In genomic region chr2:143034292-143035074, GRCh38 we compare ENCODE assay signal across 8 cellular contexts.
DNase-seq lines count a peak whose midpoint lies in the region; ATAC-seq, FAIRE-seq and TF ChIP-seq lines count a peak whose summit lies in the region.

No MANE protein-coding gene starts in this region.

- no peak overlapping the region for H4K8ac ChIP-seq in H1 (ENCODE audit: extremely low read depth, insufficient read depth, low read length)

- H3K4me3 Mint-ChIP-seq in stimulated activated naive CD8-positive, alpha-beta T cell treated with anti-CD3 and anti-CD28 coated beads, Interleukin-15, amount 100 ng/mL, for 72 hours: no peak overlapping the region

- H2AFZ ChIP-seq in H1 (ENCODE audit: low read length): no peak overlapping the region

- H3K27ac Mint-ChIP-seq in stimulated activated naive CD8-positive, alpha-beta T cell treated with anti-CD3 and anti-CD28 coated beads, Interleukin-15, amount 100 ng/mL, for 72 hours: no peak overlapping the region

- peak; percentile 75 for DNase-seq in DMS 273 treated with DMSO at 0.1 percent for 48 hours (lab: John Stamatoyannopoulos, UW)
- peak; percentile 69 for DNase-seq in NCI-H69 (lab: John Stamatoyannopoulos, UW)
- DNase-seq in activated CD4-positive, alpha-beta T cell treated with anti-CD3 and anti-CD28 coated beads for 4 hours: peak; percentile 43 to 60
- no peak for DNase-seq in H1 (ENCODE audit: low read depth in 1 of 2, low spot score in 2 of 2)
- DNase-seq in mucosa of gallbladder (ENCODE audit: low spot score): peak; percentile 80
- DNase-seq in stimulated activated naive CD8-positive, alpha-beta T cell treated with anti-CD3 and anti-CD28 coated beads, Interleukin-15, amount 100 ng/mL, for 72 hours: peak; percentile 50 to 52

- ATAC-seq in GM21360 (IDR thresholded peaks at IDR 0.05; ENCODE audit: unreplicated experiment) (peak; percentile 96), HG03571 (IDR thresholded peaks at IDR 0.05; ENCODE audit: unreplicated experiment) (peak; percentile 91)
- peak; percentile 72 for ATAC-seq in stimulated activated naive CD8-positive, alpha-beta T cell treated with anti-CD3 and anti-CD28 coated beads, Interleukin-15, amount 100 ng/mL, for 72 hours

- WGBS in H1 (ENCODE audit: extremely low coverage in 1 of 2, insufficient coverage in 1 of 2, insufficient read length in 1 of 2, insufficient replicate concordance in 2 of 2, low coverage in 1 of 2, low lambda C conversion rate in 2 of 2, missing lambda C conversion rate in 1 of 2), 2 experiments: 50% methylated on average over 5 of the region's 5 CpGs; no CpG with 5 or more reads in 1 of the 2 experiments

- H3K56ac ChIP-seq in H1 (replicated peaks; ENCODE audit: insufficient read length, low read depth, low read length): no peak overlapping the region

- no peaks in the 10 kb centered on the region for H3K23me2 ChIP-seq in H1 (ENCODE audit: low read depth, low read length)

- no peak overlapping the region for H4K5ac ChIP-seq in H1 (ENCODE audit: insufficient read length, low read depth, low read length)

- H3K14ac ChIP-seq in H1 (ENCODE audit: insufficient read length): no peak overlapping the region

- no peaks in the 10 kb centered on the region for H3K4me1 ChIP-seq in H1 (replicated peaks in 1 of 4; ENCODE audit: control insufficient read depth in 3 of 4, insufficient read depth in 4 of 4, low read length in 3 of 4)

- peaks cover 13% of the 10 kb centered on the region for H3K4me1 Mint-ChIP-seq in stimulated activated naive CD8-positive, alpha-beta T cell treated with anti-CD3 and anti-CD28 coated beads, Interleukin-15, amount 100 ng/mL, for 72 hours

- H2BK5ac ChIP-seq in H1 (ENCODE audit: low read depth, low read length): no peak overlapping the region

- H3K27me3 ChIP-seq in H1 (replicated peaks in 1 of 4; ENCODE audit: control insufficient read depth in 3 of 4, extremely low read depth in 1 of 4, insufficient read depth in 3 of 4, low read length in 3 of 4): no peaks in the 10 kb centered on the region

- peak; percentile 69 to 72 for TF ChIP-seq RAD21 in H1 (IDR thresholded peaks at IDR 0.05 in 1 of 2, conservative IDR thresholded peaks at IDR 0.05 in 1 of 2; ENCODE audit: low read depth in 2 of 2, low read length in 2 of 2)

- no peak overlapping the region for H3K27ac ChIP-seq in H1 (ENCODE audit: low read depth, low read length)

- no peaks in the 10 kb centered on the region for H3K79me1 ChIP-seq in H1 (ENCODE audit: low read depth, low read length)

- no peaks in the 10 kb centered on the region for H3K36me3 ChIP-seq in H1 (ENCODE audit: control insufficient read depth in 2 of 4, insufficient read depth in 4 of 4, low read length in 3 of 4)

- H3K4me3 ChIP-seq in H1 (ENCODE audit: extremely low read depth in 1 of 4, insufficient read depth in 2 of 4, low read depth in 3 of 4, low read length in 4 of 4): no peak overlapping the region

- peak; percentile 58 for FAIRE-seq in H1 (lab: Jason Lieb, UNC)

- TF ChIP-seq CTCF in H1 (IDR thresholded peaks at IDR 0.05; ENCODE audit: control extremely low read depth in 1 of 3, insufficient read depth in 1 of 3, low read depth in 1 of 3, low read length in 3 of 3): peak in 2 of 3 experiments; percentile 85 to 92; a peak in 3 of 4 replicates

- H3K79me2 ChIP-seq in H1 (ENCODE audit: control insufficient read depth in 1 of 2, insufficient read depth in 2 of 2, low read length in 2 of 2): no peaks in the 10 kb centered on the region

- no peak overlapping the region for H3K23ac ChIP-seq in H1 (ENCODE audit: insufficient read length)

- TF ChIP-seq POLR2A in H1 (IDR thresholded peaks at IDR 0.05; ENCODE audit: control extremely low read depth in 1 of 2, low read depth in 2 of 2, low read length in 2 of 2): no peak

- no peaks in the 10 kb centered on the region for H3K9me3 ChIP-seq in H1 (ENCODE audit: insufficient read depth in 2 of 2, low read depth in 1 of 2, low read length in 1 of 2)

- POLR2A ChIA-PET in H1 (lab: Charles Lee; ENCODE audit: partially characterized antibody): no interaction called here

- peaks cover 16% of the 10 kb centered on the region for H3K27me3 Mint-ChIP-seq in stimulated activated naive CD8-positive, alpha-beta T cell treated with anti-CD3 and anti-CD28 coated beads, Interleukin-15, amount 100 ng/mL, for 72 hours

- no peak for TF ChIP-seq EP300 in H1 (IDR thresholded peaks at IDR 0.05; ENCODE audit: borderline replicate concordance in 1 of 2, low read depth in 2 of 2, low read length in 2 of 2)

- no peak overlapping the region for H3K9ac ChIP-seq in H1 (replicated peaks in 1 of 4; ENCODE audit: extremely low read depth in 1 of 4, low read depth in 3 of 4, low read length in 3 of 4)

- H2BK12ac ChIP-seq in H1 (ENCODE audit: low read depth, low read length): no peak overlapping the region

- H3K4me2 ChIP-seq in H1 (ENCODE audit: insufficient read depth in 1 of 2, low read depth in 2 of 2, low read length in 2 of 2): no peak overlapping the region

- no peak overlapping the region for H2AK5ac ChIP-seq in H1 (ENCODE audit: low read depth, low read length)

- H4K20me1 ChIP-seq in H1 (replicated peaks in 1 of 2; ENCODE audit: control insufficient read depth in 1 of 2, insufficient read depth in 2 of 2, low read length in 2 of 2): no peaks in the 10 kb centered on the region

- CTCF ChIA-PET in H1 (lab: Charles Lee; ENCODE audit: partially characterized antibody): interaction anchor here (0.5 to 3.7 kb wide), 23 partner anchors 9 to 1296 kb away, joined by 3 to 24 read pairs (median 3); no protein-coding TSS in a partner anchor

- H3K4ac ChIP-seq in H1 (replicated peaks; ENCODE audit: insufficient read length, low read depth, low read length): no peak overlapping the region

- no peaks in the 10 kb centered on the region for H3K9me3 Mint-ChIP-seq in stimulated activated naive CD8-positive, alpha-beta T cell treated with anti-CD3 and anti-CD28 coated beads, Interleukin-15, amount 100 ng/mL, for 72 hours

- H2BK20ac ChIP-seq in H1 (ENCODE audit: low read length): no peak overlapping the region

- no peak overlapping the region for H2BK15ac ChIP-seq in H1 (ENCODE audit: low read length)

- no peak overlapping the region for H4K91ac ChIP-seq in H1 (replicated peaks; ENCODE audit: insufficient read length, low read length)

- H3K18ac ChIP-seq in H1 (ENCODE audit: extremely low read depth, low read length): no peak overlapping the region

- no peak overlapping the region for H2BK120ac ChIP-seq in H1 (replicated peaks; ENCODE audit: low read depth, low read length)

TF ChIP-seq in H1, 55 proteins besides CTCF, POLR2A, EP300 and RAD21 (continues in another document):
- no peak for TF ChIP-seq ZNF274 (IDR thresholded peaks at IDR 0.05; ENCODE audit: borderline replicate concordance, extremely low read depth, low read length)
- TF ChIP-seq TCF12 (IDR thresholded peaks at IDR 0.05; ENCODE audit: low read depth, low read length): no peak
- no peak for TF ChIP-seq SP1 (IDR thresholded peaks at IDR 0.05; ENCODE audit: low read depth, low read length)
- TF ChIP-seq GTF2F1 (IDR thresholded peaks at IDR 0.05; ENCODE audit: borderline replicate concordance, low read depth, low read length): no peak
- no peak for TF ChIP-seq EGR1 (IDR thresholded peaks at IDR 0.05; ENCODE audit: borderline replicate concordance, low read depth, low read length)
- no peak for TF ChIP-seq SP2 (IDR thresholded peaks at IDR 0.05; ENCODE audit: low read length)
- no peak for TF ChIP-seq PHF8 (conservative IDR thresholded peaks at IDR 0.05; ENCODE audit: low read depth, low read length)
- no peak for TF ChIP-seq SIN3A (conservative IDR thresholded peaks at IDR 0.05 in 1 of 2, IDR thresholded peaks at IDR 0.05 in 1 of 2; ENCODE audit: low read depth in 1 of 2, low read length in 2 of 2)
- TF ChIP-seq RXRA (IDR thresholded peaks at IDR 0.05; ENCODE audit: insufficient read depth, low read depth, low read length): no peak
- TF ChIP-seq SAP30 (IDR thresholded peaks at IDR 0.05; ENCODE audit: insufficient read depth, insufficient replicate concordance, low read length): no peak
- no peak for TF ChIP-seq YY1 (IDR thresholded peaks at IDR 0.05; ENCODE audit: low read depth, low read length)
- TF ChIP-seq TAF1 (IDR thresholded peaks at IDR 0.05; ENCODE audit: low read depth, low read length): no peak
- TF ChIP-seq ATF2 (IDR thresholded peaks at IDR 0.05; ENCODE audit: low read length): no peak
- TF ChIP-seq HDAC6 (IDR thresholded peaks at IDR 0.05; ENCODE audit: low read depth, low read length): no peak
- no peak for TF ChIP-seq POU5F1 (IDR thresholded peaks at IDR 0.05; ENCODE audit: low read depth, low read length)
- no peak for TF ChIP-seq SP4 (IDR thresholded peaks at IDR 0.05; ENCODE audit: low read length)
- no peak for TF ChIP-seq SRF (IDR thresholded peaks at IDR 0.05; ENCODE audit: low read depth, low read length)
- TF ChIP-seq MAX (IDR thresholded peaks at IDR 0.05): no peak
- TF ChIP-seq TEAD4 (IDR thresholded peaks at IDR 0.05; ENCODE audit: low read depth, low read length): 0 out of 2 replicates have a peak, but pooled peaks have one; percentile 12
- TF ChIP-seq E2F6 (IDR thresholded peaks at IDR 0.05): no peak
- no peak for TF ChIP-seq CBX8 (IDR thresholded peaks at IDR 0.05; ENCODE audit: borderline replicate concordance, low read depth, low read length)
- TF ChIP-seq HDAC2 (IDR thresholded peaks at IDR 0.05; ENCODE audit: borderline replicate concordance in 1 of 2, low read depth in 2 of 2, low read length in 2 of 2): 0 out of 4 replicates have a peak, but pooled peaks of 1 of the 2 experiments have one; percentile 9

Comparison
In these comparisons a context has a peak if more than half of its experiments do, and no peak if none do; other contexts are left out.
1. DNase-seq: peak in DMS 273 treated with DMSO at 0.1 percent for 48 hours (single experiment), NCI-H69 (single experiment), activated CD4-positive, alpha-beta T cell treated with anti-CD3 and anti-CD28 coated beads for 4 hours (2 of 2), mucosa of gallbladder (single experiment) and stimulated activated naive CD8-positive, alpha-beta T cell treated with anti-CD3 and anti-CD28 coated beads, Interleukin-15, amount 100 ng/mL, for 72 hours (2 of 2); none in H1 (0 of 2).
2. Peak in every context shown above with its lines, with median percentiles within 50 percentile points of each other: ATAC-seq.